ENCODE assay signal across 8 cellular contexts in the genomic region with DNA sequence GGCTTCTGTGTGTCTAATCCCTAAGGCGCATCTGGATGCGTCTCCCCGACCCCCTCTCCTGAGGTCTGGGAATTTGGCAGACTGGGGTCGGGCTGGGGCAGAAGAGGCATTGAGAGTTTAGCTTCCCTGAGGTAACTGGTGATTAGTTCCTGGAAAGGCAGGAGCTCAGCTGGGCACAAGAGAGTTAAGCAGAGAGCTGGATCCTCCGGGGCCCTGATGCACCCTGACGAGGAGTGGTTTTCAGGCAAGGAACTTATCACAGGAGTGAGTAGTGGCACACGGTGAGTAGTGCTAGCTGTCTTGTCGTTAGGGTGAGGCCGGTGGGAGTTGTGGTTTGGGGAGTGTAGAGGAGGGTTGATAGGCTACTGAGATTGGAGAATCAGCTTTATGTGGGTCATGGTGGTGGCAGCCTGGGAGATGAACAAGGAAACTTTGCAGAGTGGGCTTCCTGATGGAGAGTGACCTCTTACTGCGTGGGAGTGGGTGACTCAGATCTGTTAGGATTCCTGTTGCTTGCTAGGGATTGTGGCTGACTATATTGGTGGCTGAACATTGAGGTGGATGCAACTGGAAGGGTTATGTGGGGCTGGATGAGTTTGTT. TPM values are rescaled to one million over a fixed set of nuclear protein-coding genes. Genes with fewer than 3 reads are reported as not detected.
A peak's percentile ranks its signal among the peaks of the same experiment; 100 is the strongest.
DNase-seq lines count a peak whose midpoint lies in the region; ATAC-seq and TF ChIP-seq lines count a peak whose summit lies in the region.

No MANE protein-coding gene starts in this region.

- H3K36me3 ChIP-seq in mammary epithelial cell (ENCODE audit: insufficient read depth, low read length) = peaks cover 4% of the 10 kb centered on the region

- WGBS in mammary epithelial cell (ENCODE audit: low coverage, missing lambda C conversion rate) = 0% methylated on average over 4 of the region's 10 CpGs

- H4K20me1 ChIP-seq in mammary epithelial cell (ENCODE audit: insufficient read depth, low read length) = no peaks in the 10 kb centered on the region

- dilution Hi-C loops in mammary epithelial cell (cut with HindIII; ENCODE audit: low sequenced_read_pairs) = no loop called here

- in situ Hi-C loops in mammary epithelial cell (cut with MboI; ENCODE audit: low sequenced_read_pairs in 2 of 2) = loop anchor here in 1 of 2 donors (5.0 kb wide), 1 partner anchor 37 kb away; the partner anchor contains the start of gene DCAF1

- BruUV-seq in mammary epithelial cell (replicated peaks; lab: Mats Ljungman, UMichigan) = TSS peak; percentile 67

- H2AFZ ChIP-seq in mammary epithelial cell (ENCODE audit: low read depth, low read length) = peak overlapping the region; percentile 100

- peak overlapping the region; percentile 73 for H3K4me2 ChIP-seq in mammary epithelial cell (ENCODE audit: insufficient read depth, low read depth, low read length)

- H3K4me1 ChIP-seq in mammary epithelial cell (ENCODE audit: insufficient read depth, low read length) = peaks cover 11% of the 10 kb centered on the region

- H3K9ac ChIP-seq in mammary epithelial cell (ENCODE audit: insufficient read depth, low read length) = peak overlapping the region; percentile 80

- ATAC-seq in HG02943 (IDR thresholded peaks at IDR 0.05; ENCODE audit: low read depth, unreplicated experiment) (peak; percentile 21), HG03521 (IDR thresholded peaks at IDR 0.05; ENCODE audit: unreplicated experiment) (no peak)

- H3K9me3 ChIP-seq in mammary epithelial cell (replicated peaks; ENCODE audit: insufficient read depth, low read length) = no peaks in the 10 kb centered on the region

- DNase-seq in GM03348 (ENCODE audit: low spot score) (peak; percentile 78), SW480 (ENCODE audit: low spot score) (peak; percentile 65), mammary epithelial cell (peak; percentile 70), islet precursor cell (peak; percentile 74), mucosa of gallbladder (ENCODE audit: low spot score) (no peak)
- DNase-seq in stimulated activated CD4-positive, alpha-beta T cell treated with anti-CD3 and anti-CD28 coated beads, Interleukin-12 subunit alpha, Interleukin-12 subunit beta, amount 100 ng/mL, for 48 hours (ENCODE audit: low read depth in 2 of 3, low spot score in 1 of 3) = peak; percentile 32 to 48 (median 37)

- no peak for TF ChIP-seq CTCF in mammary epithelial cell (conservative IDR thresholded peaks at IDR 0.05 in 1 of 2, IDR thresholded peaks at IDR 0.05 in 1 of 2; ENCODE audit: extremely low read depth in 1 of 2, insufficient read depth in 1 of 2, low read depth in 1 of 2, low read length in 2 of 2)

- H3K4me3 ChIP-seq in mammary epithelial cell (replicated peaks in 1 of 3; ENCODE audit: insufficient read depth in 1 of 3, low read depth in 2 of 3, low read length in 3 of 3) = peak overlapping the region; percentile 71 to 82 (median 80)

- H3K79me2 ChIP-seq in mammary epithelial cell (ENCODE audit: insufficient read depth, low read length) = peaks cover 61% of the 10 kb centered on the region

- H3K27ac ChIP-seq in mammary epithelial cell (ENCODE audit: insufficient read depth, low read depth, low read length) = peak overlapping the region; percentile 82

- intact Hi-C loops in mammary epithelial cell (cut with micrococcal nuclease) = loop anchor here (1.0 to 5.0 kb wide), 2 partner anchors 37 to 83 kb away; no protein-coding TSS in a partner anchor

- CTCF ChIA-PET in mammary epithelial cell (lab: Charles Lee; ENCODE audit: low non-redundant PET) = interaction anchor here (0.7 kb wide), 1 partner anchor 38 kb away, joined by 3 read pairs; no protein-coding TSS in a partner anchor

- H3K27me3 ChIP-seq in mammary epithelial cell (ENCODE audit: insufficient read depth, low read length) = no peaks in the 10 kb centered on the region

RNA-seq across cellular contexts. Expression of gene RAD54L2, which starts 0.9 kb away (rescaled TPM):
- total RNA-seq in mammary epithelial cell (10 to 100 TPM; 26.9 to 33.2 TPM), mucosa of gallbladder (19.4 TPM)
- polyA plus RNA-seq in mammary epithelial cell = 8.2 TPM
- 67.0 TPM for polyA minus RNA-seq in mammary epithelial cell

RNA-seq across cellular contexts. Expression of gene DCAF1, which starts 39.6 kb away (rescaled TPM):
- total RNA-seq in mammary epithelial cell = 10 to 100 TPM; 14.8 to 18.2 TPM
- polyA plus RNA-seq in mammary epithelial cell = 8.5 TPM
- 24.8 TPM for polyA minus RNA-seq in mammary epithelial cell
- 18.8 TPM for total RNA-seq in mucosa of gallbladder
